ENCODE assay signal across 16 cellular contexts in genomic region chr17:35865412-35866355, GRCh38. TPM values are rescaled to one million over a fixed set of nuclear protein-coding genes. Genes with fewer than 3 reads are reported as not detected.
DNase-seq lines count a peak whose midpoint lies in the region; ATAC-seq and TF ChIP-seq lines count a peak whose summit lies in the region.
"Had no signal": no experiment of that assay in that cellular context is flagged by ENCODE, and none has a peak within 500 bp of the region (broad histone marks: within the 10 kb centered on the region; RNA-seq: fewer than 3 reads in every experiment).

No MANE protein-coding gene starts in this region.

- H3K4me3 ChIP-seq in AG10803 (ENCODE audit: low read length) (no peak overlapping the region), fibroblast of pulmonary artery (replicated peaks; ENCODE audit: low read depth, low read length) (no peak overlapping the region)
- H3K4me3 ChIP-seq: body of pancreas, GM12878 had no signal

- POLR2A ChIA-PET in activated CD8-positive, alpha-beta T cell treated with anti-CD3 and anti-CD28 coated beads for 36 hours (lab: Charles Lee) = interaction anchor here (0.6 to 1.6 kb wide), 5 partner anchors 10 to 228 kb away, joined by 3 to 4 read pairs (median 3); partner anchors contain the start of gene CCL5

- H3K27me3 Mint-ChIP-seq in activated CD8-positive, alpha-beta T cell treated with anti-CD3 and anti-CD28 coated beads for 36 hours = no peaks in the 10 kb centered on the region

- peaks cover 4% of the 10 kb centered on the region for H3K36me3 Mint-ChIP-seq in activated CD8-positive, alpha-beta T cell treated with anti-CD3 and anti-CD28 coated beads for 36 hours (ENCODE audit: low read depth)

- H3K9me3 Mint-ChIP-seq in activated CD8-positive, alpha-beta T cell treated with anti-CD3 and anti-CD28 coated beads for 36 hours = no peaks in the 10 kb centered on the region
- H3K9me3 Mint-ChIP-seq: T-helper 2 cell treated with Interferon-gamma antibody and Interleukin-4, amounts not matched to agents 5 μg/mL and 100 μg/mL, for 36 hours had no signal

- peaks cover 19% of the 10 kb centered on the region for H3K4me1 Mint-ChIP-seq in activated CD8-positive, alpha-beta T cell treated with anti-CD3 and anti-CD28 coated beads for 36 hours (ENCODE audit: low read depth)

- peak overlapping the region; percentile 8 for H3K27ac Mint-ChIP-seq in activated CD8-positive, alpha-beta T cell treated with anti-CD3 and anti-CD28 coated beads for 36 hours
- H3K27ac Mint-ChIP-seq: T-helper 2 cell treated with Interferon-gamma antibody and Interleukin-4, amounts not matched to agents 5 μg/mL and 100 μg/mL, for 36 hours had no signal

- ATAC-seq in activated CD8-positive, alpha-beta T cell treated with anti-CD3 and anti-CD28 coated beads for 36 hours = no peak
- ATAC-seq in HG03175 (IDR thresholded peaks at IDR 0.05; ENCODE audit: unreplicated experiment) = no peak
- ATAC-seq: body of pancreas, GM12878 had no signal

- DNase-seq in AG10803 (ENCODE audit: low read depth) (peak; percentile 28), ELR (ENCODE audit: low read depth) (peak; percentile 61), fibroblast of pulmonary artery (ENCODE audit: low read depth) (peak; percentile 65), T-helper 2 cell (no peak), NCI-H774 (lab: John Stamatoyannopoulos, UW) (no peak), activated T-cell treated with anti-CD3 and anti-CD28 coated beads for 4 hours (no peak)
- DNase-seq in activated CD8-positive, alpha-beta T cell treated with anti-CD3 and anti-CD28 coated beads for 36 hours = no peak
- DNase-seq: body of pancreas, Calu3, NCI-H2107, retina had no signal

- CTCF ChIA-PET in activated CD8-positive, alpha-beta T cell treated with anti-CD3 and anti-CD28 coated beads for 36 hours (lab: Charles Lee) = interaction anchor here (1.0 to 3.1 kb wide), 4 partner anchors 11 to 51 kb away, joined by 3 to 10 read pairs (median 4); no protein-coding TSS in a partner anchor

- intact Hi-C loops in activated CD8-positive, alpha-beta T cell treated with anti-CD3 and anti-CD28 coated beads for 36 hours (cut with micrococcal nuclease) = no loop called here

- no peak overlapping the region for H3K4me3 Mint-ChIP-seq in activated CD8-positive, alpha-beta T cell treated with anti-CD3 and anti-CD28 coated beads for 36 hours
- H3K4me3 Mint-ChIP-seq: T-helper 2 cell treated with Interferon-gamma antibody and Interleukin-4, amounts not matched to agents 5 μg/mL and 100 μg/mL, for 36 hours had no signal

- TF ChIP-seq CTCF in AG10803 (conservative IDR thresholded peaks at IDR 0.05; ENCODE audit: low read length) = no peak
- no peak for TF ChIP-seq CTCF in activated CD8-positive, alpha-beta T cell treated with anti-CD3 and anti-CD28 coated beads for 36 hours (IDR thresholded peaks at IDR 0.05)
- TF ChIP-seq CTCF in fibroblast of pulmonary artery (IDR thresholded peaks at IDR 0.05; ENCODE audit: low read length, missing control alignments) = no peak

RNA-seq across cellular contexts. Expression of gene HEATR9, which starts 3.0 kb away (rescaled TPM):
- under 1 TPM; 0.38 to 0.70 TPM for total RNA-seq in activated CD8-positive, alpha-beta T cell treated with anti-CD3 and anti-CD28 coated beads for 36 hours
- total RNA-seq: body of pancreas, Calu3, epithelial cell of proximal tubule, temporal lobe had no signal

RNA-seq across cellular contexts. Expression of gene CCL5, which starts 14.5 kb away (rescaled TPM):
- total RNA-seq in activated CD8-positive, alpha-beta T cell treated with anti-CD3 and anti-CD28 coated beads for 36 hours = 100 to 1,000 TPM; 156 to 158 TPM
- total RNA-seq: epithelial cell of proximal tubule, temporal lobe had no signal

RNA-seq across cellular contexts. Expression of gene TAF15, which starts 56.4 kb away (rescaled TPM):
- total RNA-seq in activated CD8-positive, alpha-beta T cell treated with anti-CD3 and anti-CD28 coated beads for 36 hours = 100 to 1,000 TPM; 309 to 319 TPM

Comparison
In these comparisons a context has a peak if more than half of its experiments do, and no peak if none do; other contexts are left out.
1. DNase-seq: peak in AG10803 (single experiment), ELR (single experiment) and fibroblast of pulmonary artery (single experiment); none in activated CD8-positive, alpha-beta T cell treated with anti-CD3 and anti-CD28 coated beads for 36 hours (single experiment), T-helper 2 cell (0 of 5), NCI-H774 (single experiment) and activated T-cell treated with anti-CD3 and anti-CD28 coated beads for 4 hours (single experiment).